In the genomic region with DNA sequence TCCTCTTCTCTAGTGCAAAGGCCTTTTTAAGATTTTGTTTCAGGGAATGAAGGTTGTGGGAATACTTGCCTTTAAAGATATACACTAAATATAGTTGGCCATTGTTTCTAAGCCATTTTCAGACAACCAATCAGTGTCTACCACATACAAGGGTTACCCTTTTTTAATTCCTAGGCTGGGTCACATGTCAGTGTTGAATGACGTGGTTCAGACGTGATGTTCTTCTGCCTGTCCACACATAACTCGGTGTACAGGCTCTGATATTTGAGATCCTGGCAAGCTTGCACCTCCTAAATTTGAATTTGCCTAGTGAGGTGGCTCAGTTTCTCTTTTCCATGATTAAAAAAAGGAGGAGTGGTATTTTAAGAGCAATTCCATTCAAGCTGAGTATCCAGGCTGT, we compare ENCODE assay signal across 20 cellular contexts. TPM values are rescaled to one million over a fixed set of nuclear protein-coding genes. Genes with fewer than 3 reads are reported as not detected.
DNase-seq lines count a peak whose midpoint lies in the region; ATAC-seq, FAIRE-seq and TF ChIP-seq lines count a peak whose summit lies in the region.
"Had no signal": no experiment of that assay in that cellular context is flagged by ENCODE, and none has a peak within 500 bp of the region (broad histone marks: within the 10 kb centered on the region; RNA-seq: fewer than 3 reads in every experiment).

No MANE protein-coding gene starts in this region.

- BruUV-seq in GM12878 (replicated peaks; lab: Mats Ljungman, UMichigan) (no TSS peak), Caco-2 (replicated peaks; lab: Mats Ljungman, UMichigan) (no TSS peak)

- 97% methylated on average over 3 of the region's 3 CpGs for WGBS in GM12878 (ENCODE audit: insufficient coverage, insufficient replicate concordance, low lambda C conversion rate, missing lambda C conversion rate)
- 33 to 60% (median 50%) methylated on average over 3 of the region's 3 CpGs for WGBS in heart left ventricle, 4 donors

- H3K27me3 Mint-ChIP-seq in HFFc6 (ENCODE audit: insufficient read depth) (no peaks in the 10 kb centered on the region), Caco-2 (ENCODE audit: insufficient read depth, unreplicated experiment) (no peaks in the 10 kb centered on the region)
- H3K27me3 Mint-ChIP-seq: CD4-positive, CD25-positive, alpha-beta regulatory T cell had no signal

- no peaks in the 10 kb centered on the region for H3K9me1 ChIP-seq in keratinocyte (ENCODE audit: control insufficient read depth, extremely low read depth, insufficient read depth, low read length)

- H3K4me1 Mint-ChIP-seq in HFFc6 (ENCODE audit: low read depth): peaks cover 10% of the 10 kb centered on the region
- no peaks in the 10 kb centered on the region for H3K4me1 Mint-ChIP-seq in Caco-2 (ENCODE audit: low read depth, unreplicated experiment)
- H3K4me1 Mint-ChIP-seq: H9 had no signal

- H3K4me2 ChIP-seq in GM12878 (ENCODE audit: control insufficient read depth, insufficient read depth): no peak overlapping the region
- H3K4me2 ChIP-seq in keratinocyte (ENCODE audit: control insufficient read depth, extremely low read depth, insufficient read depth, low read depth, low read length): no peak overlapping the region

- no peaks in the 10 kb centered on the region for H3K4me1 ChIP-seq in GM12878 (ENCODE audit: control insufficient read depth, insufficient read depth, low read length)
- peaks cover 0 to 10% (median 2%) of the 10 kb centered on the region in 12 donors for H3K4me1 ChIP-seq in heart left ventricle
- H3K4me1 ChIP-seq in keratinocyte (ENCODE audit: control insufficient read depth, extremely low read depth, insufficient read depth, low read length): peaks cover 5% of the 10 kb centered on the region
- peaks cover 0 to 19% (median 2%) of the 10 kb centered on the region in 4 donors for H3K4me1 ChIP-seq in tibial artery
- 0 out of 2 replicates have a peak, but pooled peaks cover 2% of the 10 kb centered on the region for H3K4me1 ChIP-seq in Caco-2

- H2AFZ ChIP-seq in GM12878 (ENCODE audit: control insufficient read depth, low read depth, low read length) (no peak overlapping the region), keratinocyte (ENCODE audit: control insufficient read depth, low read length) (no peak overlapping the region)

- no peak for TF ChIP-seq EP300 in GM12878 (IDR thresholded peaks at IDR 0.05; ENCODE audit: borderline replicate concordance in 1 of 2, control insufficient read depth in 1 of 2, low read depth in 2 of 2, low read length in 2 of 2)

- H3K36me3 ChIP-seq in GM12878 (ENCODE audit: control insufficient read depth in 2 of 2, insufficient read depth in 2 of 2, low read length in 1 of 2): peaks cover 0 to 10% of the 10 kb centered on the region in 2 experiments; a peak in 3 of 4 replicates
- H3K36me3 ChIP-seq in heart left ventricle: no peaks in the 10 kb centered on the region
- peaks cover 0 to 4% of the 10 kb centered on the region in 2 experiments for H3K36me3 ChIP-seq in keratinocyte (ENCODE audit: control insufficient read depth in 2 of 2, extremely low read depth in 1 of 2, insufficient read depth in 2 of 2, low read length in 2 of 2)
- no peaks in the 10 kb centered on the region for H3K36me3 ChIP-seq in tibial artery
- no peaks in the 10 kb centered on the region for H3K36me3 ChIP-seq in Caco-2 (ENCODE audit: control insufficient read depth, insufficient read depth, low read length)

- TF ChIP-seq CTCF in GM12878 (IDR thresholded peaks at IDR 0.05 in 2 of 3, conservative IDR thresholded peaks at IDR 0.05 in 1 of 3; ENCODE audit: control insufficient read depth in 2 of 3, extremely low read depth in 1 of 3, insufficient read depth in 1 of 3, low read depth in 3 of 3, low read length in 3 of 3) (no peak), heart left ventricle (IDR thresholded peaks at IDR 0.05) (no peak), keratinocyte (optimal IDR thresholded peaks at IDR 0.05 in 1 of 3, IDR thresholded peaks at IDR 0.05 in 1 of 3, conservative IDR thresholded peaks at IDR 0.05 in 1 of 3; ENCODE audit: extremely low read depth in 1 of 3, insufficient read depth in 2 of 3, low read length in 3 of 3) (no peak), tibial artery (IDR thresholded peaks at IDR 0.05) (no peak), HFFc6 (IDR thresholded peaks at IDR 0.05) (no peak), Caco-2 (IDR thresholded peaks at IDR 0.05; ENCODE audit: insufficient read depth in 1 of 2, low read depth in 1 of 2, low read length in 1 of 2, severe bottlenecking in 1 of 2, unreplicated experiment in 1 of 2) (no peak)

- POLR2A ChIA-PET in GM12878 (lab: Charles Lee): no interaction called here
- POLR2A ChIA-PET in Caco-2 (lab: Charles Lee): no interaction called here

- no peak for DNase-seq in GM12878 (ENCODE audit: low read depth, low spot score)
- DNase-seq in heart left ventricle: peak in 4 of 5 donors; percentile 30 to 57 (median 43)
- DNase-seq in keratinocyte (ENCODE audit: low read depth, low spot score): no peak
- no peak for DNase-seq in tibial artery
- no peak for DNase-seq in HFFc6
- DNase-seq in Caco-2: no peak
- DNase-seq: CD4-positive, CD25-positive, alpha-beta regulatory T cell; DMS79; GM23248; H9; KG1; NCI-H1105; NCI-H2029 treated with DMSO at 0.1 percent for 48 hours; NCI-H2171; NCI-H345; NCI-H524; OCI-M1; SW 1271 had no signal

- H3K4me3 ChIP-seq in GM12878: no peak overlapping the region
- H3K4me3 ChIP-seq in heart left ventricle: peak overlapping the region in 3 of 12 donors; percentile 6 to 16 (median 15)
- no peak overlapping the region for H3K4me3 ChIP-seq in keratinocyte (ENCODE audit: control insufficient read depth in 2 of 3, extremely low read depth in 1 of 3, insufficient read depth in 2 of 3, low read depth in 1 of 3, low read length in 3 of 3)
- H3K4me3 ChIP-seq in tibial artery: no peak overlapping the region
- H3K4me3 ChIP-seq in Caco-2 (ENCODE audit: low read depth, low read length): no peak overlapping the region
- H3K4me3 ChIP-seq: GM23248 had no signal

- H3K79me2 ChIP-seq in GM12878 (ENCODE audit: control insufficient read depth, insufficient read depth, low read length) (no peaks in the 10 kb centered on the region), keratinocyte (ENCODE audit: control insufficient read depth, insufficient read depth, low read length) (no peaks in the 10 kb centered on the region)

- H3K27me3 ChIP-seq in GM12878 (replicated peaks in 1 of 2; ENCODE audit: control insufficient read depth in 2 of 2, insufficient read depth in 2 of 2, low read length in 1 of 2): no peaks in the 10 kb centered on the region
- H3K27me3 ChIP-seq in heart left ventricle: no peaks in the 10 kb centered on the region
- no peaks in the 10 kb centered on the region for H3K27me3 ChIP-seq in keratinocyte (ENCODE audit: control insufficient read depth, extremely low read depth, insufficient read depth, low read length)
- no peaks in the 10 kb centered on the region for H3K27me3 ChIP-seq in tibial artery
- no peaks in the 10 kb centered on the region for H3K27me3 ChIP-seq in Caco-2 (replicated peaks; ENCODE audit: control insufficient read depth, insufficient read depth, low read length)

- H3K36me3 Mint-ChIP-seq in HFFc6 (ENCODE audit: low read depth) (no peaks in the 10 kb centered on the region; the same call in 1 of the 2 replicates), Caco-2 (ENCODE audit: insufficient read depth, unreplicated experiment) (peaks cover 36% of the 10 kb centered on the region)
- H3K36me3 Mint-ChIP-seq: CD4-positive, CD25-positive, alpha-beta regulatory T cell had no signal

- H3K27ac ChIP-seq in GM12878 (ENCODE audit: control insufficient read depth, insufficient read depth): no peak overlapping the region
- H3K27ac ChIP-seq in heart left ventricle: peak overlapping the region; percentile 65 to 90 (median 78)
- no peak overlapping the region for H3K27ac ChIP-seq in keratinocyte (ENCODE audit: control insufficient read depth, insufficient read depth, low read length)
- peak overlapping the region; percentile 52 to 53 for H3K27ac ChIP-seq in tibial artery
- H3K27ac ChIP-seq: GM23248 had no signal

- SMC1A ChIA-PET in GM12878 (lab: Charles Lee; ENCODE audit: uncharacterized antibody, unreplicated experiment): interaction anchor here (1.1 to 1.4 kb wide), 2 partner anchors 381 to 394 kb away, joined by 3 read pairs; no protein-coding TSS in a partner anchor

- RAD21 ChIA-PET in GM12878 (lab: Charles Lee; ENCODE audit: unreplicated experiment): no interaction called here

- intact Hi-C loops in GM12878 (cut with micrococcal nuclease; ENCODE audit: unreplicated experiment) (no loop called here), heart left ventricle (cut with DNase I) (loop anchor here in 8 of 10 donors (1.0 to 10.0 kb wide), 9 partner anchors 90 to 378 kb away; partner anchors contain the start of gene PPP2R5A (in 3 of the 8)), tibial artery (cut with DNase I; ENCODE audit: low total_unique reads) (loop anchor here (5.0 kb wide), 2 partner anchors 218 to 383 kb away; no protein-coding TSS in a partner anchor), Caco-2 (cut with micrococcal nuclease; ENCODE audit: unreplicated experiment) (no loop called here)

- H3K4me3 Mint-ChIP-seq in HFFc6: no peak overlapping the region
- H3K4me3 Mint-ChIP-seq in Caco-2 (ENCODE audit: unreplicated experiment): no peak overlapping the region
- H3K4me3 Mint-ChIP-seq: CD4-positive, CD25-positive, alpha-beta regulatory T cell; H9 had no signal

- no peaks in the 10 kb centered on the region for H4K20me1 ChIP-seq in GM12878 (ENCODE audit: control insufficient read depth, insufficient read depth)
- H4K20me1 ChIP-seq in keratinocyte (ENCODE audit: control insufficient read depth, extremely low read depth, insufficient read depth, low read length): no peaks in the 10 kb centered on the region

- H3K9me3 Mint-ChIP-seq in HFFc6 (no peaks in the 10 kb centered on the region), Caco-2 (ENCODE audit: unreplicated experiment) (no peaks in the 10 kb centered on the region)
- H3K9me3 Mint-ChIP-seq: CD4-positive, CD25-positive, alpha-beta regulatory T cell; H9 had no signal

- H3K27ac Mint-ChIP-seq in HFFc6 (no peak overlapping the region), Caco-2 (ENCODE audit: unreplicated experiment) (no peak overlapping the region)
- H3K27ac Mint-ChIP-seq: H9 had no signal

- TF ChIP-seq POLR2A in GM12878 (IDR thresholded peaks at IDR 0.05; ENCODE audit: low read depth, low read length): no peak
- peak in 1 of 2 donors; percentile 22 for TF ChIP-seq POLR2A in heart left ventricle (IDR thresholded peaks at IDR 0.05)

- no peak overlapping the region for H3K9ac ChIP-seq in GM12878 (ENCODE audit: control insufficient read depth, insufficient read depth, low read length)
- H3K9ac ChIP-seq in keratinocyte (ENCODE audit: control insufficient read depth, extremely low read depth, insufficient read depth, low read length): no peak overlapping the region
- H3K9ac ChIP-seq: GM23248 had no signal

- no peaks in the 10 kb centered on the region for H3K9me3 ChIP-seq in GM12878 (replicated peaks; ENCODE audit: control insufficient read depth, insufficient read depth, low read length)
- H3K9me3 ChIP-seq in heart left ventricle: no peaks in the 10 kb centered on the region
- no peaks in the 10 kb centered on the region for H3K9me3 ChIP-seq in keratinocyte (ENCODE audit: control insufficient read depth, low read depth, low read length)
- H3K9me3 ChIP-seq in tibial artery: no peaks in the 10 kb centered on the region
- H3K9me3 ChIP-seq in Caco-2: no peaks in the 10 kb centered on the region

- ATAC-seq in GM12878 (no peak), heart left ventricle (peak; percentile 94 to 99 (median 98)), HG03135 (IDR thresholded peaks at IDR 0.05; ENCODE audit: unreplicated experiment) (no peak)

- in situ Hi-C loops in GM12878 (cut with MboI): loop anchor here (5.0 kb wide), 1 partner anchor 293 kb away; no protein-coding TSS in a partner anchor

- CTCF ChIA-PET in GM12878 (lab: Yijun Ruan, JAX): interaction anchor here (1.6 kb wide), 1 partner anchor 382 kb away, joined by 6 read pairs; no protein-coding TSS in a partner anchor
- CTCF ChIA-PET in Caco-2 (lab: Charles Lee): no interaction called here

- FAIRE-seq in GM12878 (lab: Jason Lieb, UNC): peak; percentile 7
- peak; percentile 43 for FAIRE-seq in keratinocyte (lab: Jason Lieb, UNC)
- FAIRE-seq: HTR-8/SVneo had no signal

- TF ChIP-seq RAD21 in GM12878 (IDR thresholded peaks at IDR 0.05; ENCODE audit: insufficient read depth, low read depth, low read length): no peak

- dilution Hi-C loops in keratinocyte (cut with MboI; ENCODE audit: extremely low pct_ligation_motif_present, low sequenced_read_pairs): no loop called here

RNA-seq across cellular contexts. Expression of gene DTL, which starts 38.8 kb away (rescaled TPM):
- 47.4 and 50.1 TPM in 2 replicates for total RNA-seq in GM12878 (2013; cell fraction: nucleolus; rRNA removed)
- total RNA-seq in GM12878 (2014; rRNA removed): 49.4 and 51.7 TPM in 2 replicates
- 45.6 and 45.7 TPM in 2 replicates for total RNA-seq in GM12878 (2014; rRNA removed; fragmentation: Illumina TruSeq; extraction: Trizol)
- total RNA-seq in GM12878 (2021): 48.0 and 55.1 TPM in 2 replicates
- 13.8 TPM for polyA plus RNA-seq in GM12878 (2011; ENCODE audit: low read depth)
- polyA plus RNA-seq in GM12878 (2011; rRNA removed): 62.7 and 65.3 TPM in 2 replicates
- polyA plus RNA-seq in GM12878 (2011; cell fraction: cytosol; rRNA removed): 45.4 and 56.6 TPM in 2 replicates
- 40.2 and 54.0 TPM in 2 replicates for polyA plus RNA-seq in GM12878 (2011; cell fraction: nucleus; rRNA removed)
- polyA plus RNA-seq in GM12878 (2012): 14.0 and 25.0 TPM in 2 replicates
- 58.8 and 62.3 TPM in 2 replicates for polyA plus RNA-seq in GM12878 (2014; fragmentation: Illumina TruSeq; extraction: Trizol)
- polyA plus RNA-seq in GM12878 (2014; fragmentation: Nextera tagmentation; extraction: Ambion mirVana): 10 to 100 TPM; 24.1 to 24.6 TPM
- 36.1 and 39.0 TPM in 2 replicates for polyA plus RNA-seq in GM12878 (2014; rRNA removed)
- 10 to 100 TPM; 72.3 to 73.4 TPM for polyA plus RNA-seq in GM12878 (2016; fragmentation: Nextera tagmentation; extraction: Ambion mirVana)
- polyA minus RNA-seq in GM12878 (2011; rRNA and poly(A)+ RNA removed): 80.8 and 121 TPM in 2 replicates
- polyA minus RNA-seq in GM12878 (2011; cell fraction: cytosol; rRNA and poly(A)+ RNA removed): 22.9 and 34.7 TPM in 2 replicates
- 41.7 and 50.0 TPM in 2 replicates for polyA minus RNA-seq in GM12878 (2011; cell fraction: nucleus; rRNA and poly(A)+ RNA removed)
- total RNA-seq in heart left ventricle: 1 to 10 TPM in 1 of 9 donors, under 1 TPM in 7, not detected in 1; 0.20 to 6.2 (median 0.47) TPM
- polyA plus RNA-seq in heart left ventricle: under 1 TPM; 0.08 to 0.43 TPM
- polyA plus RNA-seq in keratinocyte: 1.9 to 17.4 TPM (median 9.3 TPM) in 3 replicates
- 0.07 TPM for polyA plus RNA-seq in keratinocyte (2011; ENCODE audit: low read depth)
- polyA plus RNA-seq in keratinocyte (2011; cell fraction: cytosol; rRNA removed): 2.1 and 4.4 TPM in 2 replicates
- 3.2 and 3.9 TPM in 2 replicates for polyA plus RNA-seq in keratinocyte (2011; cell fraction: nucleus; rRNA removed)
- 0.14 and 6.4 TPM in 2 replicates for polyA plus RNA-seq in keratinocyte (2012; ENCODE audit: low replicate concordance)
- polyA minus RNA-seq in keratinocyte: 2.4 to 14.0 TPM (median 13.4 TPM) in 3 replicates
- polyA minus RNA-seq in keratinocyte (2011; cell fraction: cytosol; rRNA and poly(A)+ RNA removed): 2.9 TPM
- polyA minus RNA-seq in keratinocyte (2011; cell fraction: nucleus; rRNA and poly(A)+ RNA removed): 1.3 and 4.7 TPM in 2 replicates
- total RNA-seq in HFFc6 (2021; fragmentation: NEBNext Ultra II Directional; extraction: Animal tissue kit (Norgen Biotek cat#: 25700)): 10 to 100 TPM; 13.3 to 21.7 (median 18.2) TPM
- total RNA-seq in Caco-2 (2022): 20.3 and 23.6 TPM in 2 replicates

RNA-seq across cellular contexts. Expression of gene INTS7, which starts 39.0 kb away (rescaled TPM):
- 64.2 and 69.0 TPM in 2 replicates for total RNA-seq in GM12878 (2013; cell fraction: nucleolus; rRNA removed)
- total RNA-seq in GM12878 (2014; rRNA removed) (28.4 and 30.2 TPM in 2 replicates), GM12878 (2014; rRNA removed; fragmentation: Illumina TruSeq; extraction: Trizol) (23.4 and 25.4 TPM in 2 replicates), GM12878 (2021) (21.3 and 22.3 TPM in 2 replicates), heart left ventricle (10 to 100 TPM in 4 of 9 donors, 1 to 10 TPM in 5; 5.8 to 12.9 (median 9.5) TPM), Caco-2 (2022) (28.1 and 31.9 TPM in 2 replicates)
- polyA plus RNA-seq in GM12878 (2011; ENCODE audit: low read depth): 10.6 TPM
- polyA plus RNA-seq in GM12878 (2011; rRNA removed) (49.1 and 51.2 TPM in 2 replicates), GM12878 (2014; fragmentation: Illumina TruSeq; extraction: Trizol) (28.3 and 36.1 TPM in 2 replicates), GM12878 (2014; fragmentation: Nextera tagmentation; extraction: Ambion mirVana) (10 to 100 TPM; 17.1 to 20.1 TPM), GM12878 (2014; rRNA removed) (16.8 and 20.6 TPM in 2 replicates), GM12878 (2016; fragmentation: Nextera tagmentation; extraction: Ambion mirVana) (10 to 100 TPM; 32.1 to 36.5 TPM), heart left ventricle (1 to 10 TPM; 3.6 to 9.1 TPM), keratinocyte (20.4 to 27.2 TPM (median 20.5 TPM) in 3 replicates)
- 27.3 and 32.0 TPM in 2 replicates for polyA plus RNA-seq in GM12878 (2011; cell fraction: cytosol; rRNA removed)
- 20.5 and 21.3 TPM in 2 replicates for polyA plus RNA-seq in GM12878 (2011; cell fraction: nucleus; rRNA removed)
- polyA plus RNA-seq in GM12878 (2012): 12.6 and 17.0 TPM in 2 replicates
- polyA minus RNA-seq in GM12878 (2011; rRNA and poly(A)+ RNA removed): 70.4 and 100 TPM in 2 replicates
- polyA minus RNA-seq in GM12878 (2011; cell fraction: cytosol; rRNA and poly(A)+ RNA removed): 13.6 and 25.8 TPM in 2 replicates
- 50.1 and 72.6 TPM in 2 replicates for polyA minus RNA-seq in GM12878 (2011; cell fraction: nucleus; rRNA and poly(A)+ RNA removed)
- 13.3 TPM for polyA plus RNA-seq in keratinocyte (2011; ENCODE audit: low read depth)
- polyA plus RNA-seq in keratinocyte (2011; cell fraction: cytosol; rRNA removed): 9.6 and 18.5 TPM in 2 replicates
- 15.4 and 17.2 TPM in 2 replicates for polyA plus RNA-seq in keratinocyte (2011; cell fraction: nucleus; rRNA removed)
- polyA plus RNA-seq in keratinocyte (2012; ENCODE audit: low replicate concordance): 8.1 and 12.9 TPM in 2 replicates
- 13.9 to 32.8 TPM (median 31.6 TPM) in 3 replicates for polyA minus RNA-seq in keratinocyte
- polyA minus RNA-seq in keratinocyte (2011; cell fraction: cytosol; rRNA and poly(A)+ RNA removed): 8.4 TPM
- polyA minus RNA-seq in keratinocyte (2011; cell fraction: nucleus; rRNA and poly(A)+ RNA removed): 16.4 and 34.3 TPM in 2 replicates
- total RNA-seq in HFFc6 (2021; fragmentation: NEBNext Ultra II Directional; extraction: Animal tissue kit (Norgen Biotek cat#: 25700)): 10 to 100 TPM in 5 of 6 experiments, 1 to 10 TPM in 1; 9.6 to 14.5 (median 13.3) TPM

Comparison
In these comparisons a context has a peak if more than half of its experiments do, and no peak if none do; other contexts are left out.
1. ATAC-seq: peak in heart left ventricle (4 of 4); none in GM12878 (single experiment) and HG03135 (single experiment).
2. DNase-seq: peak in heart left ventricle (4 of 5); none in GM12878 (single experiment), keratinocyte (single experiment), tibial artery (0 of 2), HFFc6 (single experiment) and Caco-2 (0 of 2).
3. H3K27ac ChIP-seq: peak in heart left ventricle (12 of 12) and tibial artery (2 of 2); none in GM12878 (single experiment) and keratinocyte (single experiment).
4. intact Hi-C loops: an anchor here in heart left ventricle (1.0 to 10.0 kb wide) and tibial artery (5.0 kb wide); none called in GM12878 and Caco-2.